Comparison of ENCODE assay signal across 8 cellular contexts in genomic region chr6:125957391-125957693, GRCh38. TPM values are rescaled to one million over a fixed set of nuclear protein-coding genes. Genes with fewer than 3 reads are reported as not detected.
DNase-seq lines count a peak whose midpoint lies in the region; ATAC-seq and TF ChIP-seq lines count a peak whose summit lies in the region.
"Had no signal": no experiment of that assay in that cellular context is flagged by ENCODE, and none has a peak within 500 bp of the region (broad histone marks: within the 10 kb centered on the region; RNA-seq: fewer than 3 reads in every experiment).

No MANE protein-coding gene starts in this region.

- peak overlapping the region; percentile 79 for H3K9ac ChIP-seq in HUES6 (ENCODE audit: low read length)

- TF ChIP-seq CTCF in MCF 10A (IDR thresholded peaks at IDR 0.05; ENCODE audit: unreplicated experiment) = no peak
- no peak for TF ChIP-seq CTCF in lower leg skin (IDR thresholded peaks at IDR 0.05)
- TF ChIP-seq CTCF in tibial nerve (IDR thresholded peaks at IDR 0.05) = no peak

- TF ChIP-seq POLR2A in lower leg skin (IDR thresholded peaks at IDR 0.05) (no peak), tibial nerve (IDR thresholded peaks at IDR 0.05) (no peak)

- POLR2A ChIA-PET in MCF 10A (lab: Yijun Ruan, JAX) = interaction anchor here (0.9 to 5.3 kb wide), 29 partner anchors 14 to 1387 kb away, joined by 3 to 106 read pairs (median 6); partner anchors contain the start of genes NCOA7, RNF146 and TRMT11
- POLR2A ChIA-PET in activated CD4-positive, alpha-beta T cell treated with anti-CD3 and anti-CD28 coated beads, Interleukin-2, amount 10 ng/mL, durations not matched to agents 7 days and 5 days (lab: Charles Lee) = interaction anchor here (1.0 to 1.3 kb wide), 2 partner anchors 167 to 176 kb away, joined by 3 to 6 read pairs; partner anchors contain the start of gene NCOA7

- TF ChIP-seq EP300 in tibial nerve (IDR thresholded peaks at IDR 0.05) = no peak

- no peak overlapping the region for H3K27ac Mint-ChIP-seq in MCF 10A (ENCODE audit: low read depth, unreplicated experiment)
- H3K27ac Mint-ChIP-seq in activated CD4-positive, alpha-beta T cell treated with anti-CD3 and anti-CD28 coated beads, Interleukin-2, amount 10 ng/mL, durations not matched to agents 7 days and 5 days = no peak overlapping the region
- H3K27ac Mint-ChIP-seq: progenitor cell of endocrine pancreas had no signal

- CTCF ChIA-PET in MCF 10A (lab: Yijun Ruan, JAX) = interaction anchor here (0.6 to 10.3 kb wide), 28 partner anchors 9 to 750 kb away, joined by 3 to 270 read pairs (median 5); partner anchors contain the start of genes NCOA7 and TRMT11
- CTCF ChIA-PET in activated CD4-positive, alpha-beta T cell treated with anti-CD3 and anti-CD28 coated beads, Interleukin-2, amount 10 ng/mL, durations not matched to agents 7 days and 5 days (lab: Charles Lee) = interaction anchor here (1.1 to 5.5 kb wide), 18 partner anchors 8 to 204 kb away, joined by 3 to 50 read pairs (median 12); partner anchors contain the start of genes NCOA7 and TRMT11

- H3K4me1 ChIP-seq in HUES6 (ENCODE audit: control insufficient read depth, insufficient read depth, low read length) = peaks cover 7% of the 10 kb centered on the region; the same call in 1 of the 2 replicates
- H3K4me1 ChIP-seq in tibial nerve = peaks cover 0 to 49% (median 10%) of the 10 kb centered on the region in 4 donors

- TSS peak; percentile 74 for BruUV-seq in MCF 10A (replicated peaks; lab: Mats Ljungman, UMichigan)

- H3K9me3 Mint-ChIP-seq in MCF 10A (ENCODE audit: unreplicated experiment) = no peaks in the 10 kb centered on the region
- H3K9me3 Mint-ChIP-seq in activated CD4-positive, alpha-beta T cell treated with anti-CD3 and anti-CD28 coated beads, Interleukin-2, amount 10 ng/mL, durations not matched to agents 7 days and 5 days = no peaks in the 10 kb centered on the region

- H3K4me3 ChIP-seq in HUES6 (ENCODE audit: low read depth, low read length) = peak overlapping the region; percentile 82
- H3K4me3 ChIP-seq in lower leg skin (ENCODE audit: low read depth, poor library complexity, severe bottlenecking) = peak overlapping the region; percentile 91
- peak overlapping the region; percentile 61 to 96 (median 88) for H3K4me3 ChIP-seq in tibial nerve

- H3K27me3 ChIP-seq in HUES6 (ENCODE audit: control insufficient read depth, insufficient read depth, low read length) = no peaks in the 10 kb centered on the region
- no peaks in the 10 kb centered on the region for H3K27me3 ChIP-seq in tibial nerve

- WGBS in lower leg skin, 2 donors = 1 to 3% methylated on average over 3 of the region's 3 CpGs
- WGBS in tibial nerve, 2 donors = 6 to 13% methylated on average over 3 of the region's 3 CpGs

- no peak overlapping the region for H3K4me3 Mint-ChIP-seq in MCF 10A (ENCODE audit: unreplicated experiment)
- H3K4me3 Mint-ChIP-seq in activated CD4-positive, alpha-beta T cell treated with anti-CD3 and anti-CD28 coated beads, Interleukin-2, amount 10 ng/mL, durations not matched to agents 7 days and 5 days = no peak overlapping the region

- intact Hi-C loops in MCF 10A (cut with micrococcal nuclease) = loop anchor here (2.0 kb wide), 2 partner anchors 39 to 53 kb away; no protein-coding TSS in a partner anchor
- intact Hi-C loops in lower leg skin (cut with DNase I; ENCODE audit: low total_unique reads) = loop anchor here (5.0 kb wide), 1 partner anchor 175 kb away; no protein-coding TSS in a partner anchor

- H3K36me3 ChIP-seq in HUES6 (ENCODE audit: control insufficient read depth, insufficient read depth, low read length) = no peaks in the 10 kb centered on the region
- H3K36me3 ChIP-seq in tibial nerve = no peaks in the 10 kb centered on the region

- DNase-seq in MCF 10A (ENCODE audit: unreplicated experiment) = no peak
- DNase-seq in lower leg skin (ENCODE audit: low spot score in 2 of 2) = no peak
- DNase-seq in tibial nerve (ENCODE audit: low spot score in 2 of 2) = no peak
- DNase-seq in activated CD4-positive, alpha-beta T cell treated with anti-CD3 and anti-CD28 coated beads, Interleukin-2, amount 10 ng/mL, durations not matched to agents 7 days and 5 days = no peak
- DNase-seq in NCI-H226 = no peak

- ATAC-seq in GM18873 (IDR thresholded peaks at IDR 0.05; ENCODE audit: low FRiP score, unreplicated experiment) = no peak

- no peak overlapping the region for H3K27ac ChIP-seq in HUES6 (ENCODE audit: low read depth, low read length)
- peak overlapping the region; percentile 84 to 97 (median 94) for H3K27ac ChIP-seq in tibial nerve

- no peaks in the 10 kb centered on the region for H3K4me1 Mint-ChIP-seq in MCF 10A (ENCODE audit: insufficient read depth, unreplicated experiment)
- H3K4me1 Mint-ChIP-seq in activated CD4-positive, alpha-beta T cell treated with anti-CD3 and anti-CD28 coated beads, Interleukin-2, amount 10 ng/mL, durations not matched to agents 7 days and 5 days = peaks cover 7% of the 10 kb centered on the region

- no peaks in the 10 kb centered on the region for H3K36me3 Mint-ChIP-seq in MCF 10A (ENCODE audit: insufficient read depth, unreplicated experiment)
- H3K36me3 Mint-ChIP-seq in activated CD4-positive, alpha-beta T cell treated with anti-CD3 and anti-CD28 coated beads, Interleukin-2, amount 10 ng/mL, durations not matched to agents 7 days and 5 days (ENCODE audit: low read depth) = no peaks in the 10 kb centered on the region

- H3K27me3 Mint-ChIP-seq in MCF 10A (ENCODE audit: insufficient read depth, unreplicated experiment) = no peaks in the 10 kb centered on the region
- H3K27me3 Mint-ChIP-seq in activated CD4-positive, alpha-beta T cell treated with anti-CD3 and anti-CD28 coated beads, Interleukin-2, amount 10 ng/mL, durations not matched to agents 7 days and 5 days = peaks cover 3% of the 10 kb centered on the region
- H3K27me3 Mint-ChIP-seq: progenitor cell of endocrine pancreas had no signal

- no peaks in the 10 kb centered on the region for H3K9me3 ChIP-seq in HUES6 (ENCODE audit: control insufficient read depth, insufficient read depth, low read depth, low read length)
- H3K9me3 ChIP-seq in tibial nerve = no peaks in the 10 kb centered on the region

RNA-seq across cellular contexts. Expression of gene HINT3, which starts 0.8 kb away (rescaled TPM):
- total RNA-seq in MCF 10A (2022) = 17.9 and 20.2 TPM in 2 replicates
- total RNA-seq in lower leg skin = 10 to 100 TPM; 20.9 to 42.6 (median 28.9) TPM
- total RNA-seq in tibial nerve = 10 to 100 TPM; 19.8 to 27.8 (median 21.2) TPM
- total RNA-seq in activated CD4-positive, alpha-beta T cell treated with anti-CD3 and anti-CD28 coated beads, Interleukin-2, amount 10 ng/mL, durations not matched to agents 7 days and 5 days = 1 to 10 TPM; 7.5 to 8.3 TPM

RNA-seq across cellular contexts. Expression of gene TRMT11, which starts 29.0 kb away (rescaled TPM):
- total RNA-seq in MCF 10A (2022) (28.8 and 32.5 TPM in 2 replicates), lower leg skin (10 to 100 TPM in 2 of 4 donors, 1 to 10 TPM in 2; 8.1 to 14.0 (median 11.0) TPM), tibial nerve (10 to 100 TPM; 29.7 to 40.8 (median 33.7) TPM)
- 10 to 100 TPM; 15.1 to 16.3 TPM for total RNA-seq in activated CD4-positive, alpha-beta T cell treated with anti-CD3 and anti-CD28 coated beads, Interleukin-2, amount 10 ng/mL, durations not matched to agents 7 days and 5 days
